22 cellular contexts compared by ENCODE assay signal in the genomic region with DNA sequence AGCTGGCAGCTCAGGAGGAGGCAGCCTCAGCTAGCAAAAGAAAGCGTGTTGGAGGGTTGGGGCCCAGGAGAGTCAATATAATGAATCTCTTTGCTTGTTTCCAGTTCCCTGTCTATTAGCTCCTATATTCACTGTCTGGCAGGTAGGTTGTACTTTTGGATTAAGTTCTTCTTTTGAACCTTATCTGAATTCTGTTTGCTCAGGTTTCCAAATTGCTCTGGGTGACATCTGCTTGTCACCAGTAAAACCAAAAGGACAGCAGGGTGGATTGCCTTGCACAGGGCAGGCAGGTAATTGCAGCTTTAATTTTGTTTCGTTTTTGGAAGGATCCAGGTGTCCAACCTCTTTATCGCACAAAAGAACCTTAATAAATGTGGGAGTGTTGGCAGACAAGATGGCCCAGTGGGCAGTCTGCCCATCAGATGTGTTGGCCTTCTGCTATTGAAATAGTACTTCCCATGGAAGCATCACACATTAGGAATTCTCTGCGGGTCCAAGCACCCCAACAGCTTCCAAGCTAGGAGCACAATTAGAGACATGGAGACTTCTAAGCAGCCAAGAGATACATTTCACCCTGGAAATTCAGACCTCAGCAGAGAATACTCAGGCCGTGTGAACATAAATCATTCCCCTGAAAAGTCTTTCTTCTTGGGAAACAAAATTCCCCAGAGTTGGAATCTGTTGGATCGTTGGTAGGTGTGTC.
DNase-seq lines count a peak whose midpoint lies in the region; ATAC-seq, FAIRE-seq and TF ChIP-seq lines count a peak whose summit lies in the region.
"Had no signal": no experiment of that assay in that cellular context is flagged by ENCODE, and none has a peak within 500 bp of the region (broad histone marks: within the 10 kb centered on the region; RNA-seq: fewer than 3 reads in every experiment).

No MANE protein-coding gene starts in this region.

- no peaks in the 10 kb centered on the region for H3K36me3 ChIP-seq in astrocyte (ENCODE audit: insufficient read depth, low read length)
- H3K36me3 ChIP-seq: BE2C, HAP-1 had no signal

- DNase-seq in COR-L47 (lab: John Stamatoyannopoulos, UW) (peak; percentile 93), NCI-H1417 treated with DMSO at 0.1 percent for 48 hours (lab: John Stamatoyannopoulos, UW) (peak; percentile 3), NCI-H69 (lab: John Stamatoyannopoulos, UW) (peak; percentile 99), astrocyte (ENCODE audit: low read depth) (peak; percentile 72)
- no peak for DNase-seq in activated CD4-positive, alpha-beta T cell treated with anti-CD3 and anti-CD28 coated beads for 36 hours
- DNase-seq: BE2C, DMS79 treated with DMSO at 0.1 percent for 48 hours, MV-4-11, NCI-H1436 treated with DMSO at 0.1 percent for 48 hours, NCI-H2171 treated with DMSO at 0.1 percent for 48 hours, NCI-H510A, SHP77 treated with DMSO at 0.1 percent for 48 hours, SW 1271, T-helper 17 cell had no signal

- intact Hi-C loops in activated CD4-positive, alpha-beta T cell treated with anti-CD3 and anti-CD28 coated beads for 36 hours (cut with DNase I, micrococcal nuclease): no loop called here

- no peak overlapping the region for H2AFZ ChIP-seq in astrocyte (ENCODE audit: low read depth, low read length)
- H2AFZ ChIP-seq: GM23338 had no signal

- CTCF ChIA-PET in activated CD4-positive, alpha-beta T cell treated with anti-CD3 and anti-CD28 coated beads for 36 hours (lab: Charles Lee): interaction anchor here (1.4 kb wide), 1 partner anchor 10 kb away, joined by 3 read pairs; no protein-coding TSS in a partner anchor

- no peak for FAIRE-seq in astrocyte (lab: Jason Lieb, UNC)

- H3K36me3 Mint-ChIP-seq in astrocyte (ENCODE audit: low read depth, unreplicated experiment): no peaks in the 10 kb centered on the region
- H3K36me3 Mint-ChIP-seq in activated CD4-positive, alpha-beta T cell treated with anti-CD3 and anti-CD28 coated beads for 36 hours (ENCODE audit: low read depth): no peaks in the 10 kb centered on the region
- H3K36me3 Mint-ChIP-seq: IgD-negative memory B cell had no signal

- POLR2A ChIA-PET in activated CD4-positive, alpha-beta T cell treated with anti-CD3 and anti-CD28 coated beads for 36 hours (lab: Charles Lee): no interaction called here

- ATAC-seq in HG03354 (IDR thresholded peaks at IDR 0.05; ENCODE audit: poor library complexity, severe bottlenecking, unreplicated experiment): no peak
- no peak for ATAC-seq in HG03571 (IDR thresholded peaks at IDR 0.05; ENCODE audit: unreplicated experiment)
- no peak for ATAC-seq in HG03460 (IDR thresholded peaks at IDR 0.05; ENCODE audit: unreplicated experiment)
- no peak for ATAC-seq in activated CD4-positive, alpha-beta T cell treated with anti-CD3 and anti-CD28 coated beads for 36 hours
- ATAC-seq: GM23338, T-helper 17 cell had no signal

- H3K79me2 ChIP-seq in astrocyte (ENCODE audit: insufficient read depth, low read length): no peaks in the 10 kb centered on the region

- no peaks in the 10 kb centered on the region for H3K4me1 Mint-ChIP-seq in astrocyte (ENCODE audit: low read depth, unreplicated experiment)
- no peaks in the 10 kb centered on the region for H3K4me1 Mint-ChIP-seq in activated CD4-positive, alpha-beta T cell treated with anti-CD3 and anti-CD28 coated beads for 36 hours
- H3K4me1 Mint-ChIP-seq: IgD-negative memory B cell, T-helper 17 cell had no signal

- H3K4me2 ChIP-seq in astrocyte (ENCODE audit: low read length): no peak overlapping the region
- H3K4me2 ChIP-seq: GM23338 had no signal

- no peaks in the 10 kb centered on the region for H3K9me3 ChIP-seq in astrocyte (ENCODE audit: insufficient read depth, low read depth, low read length)
- H3K9me3 ChIP-seq: BE2C, HAP-1 had no signal

- H3K27me3 Mint-ChIP-seq in astrocyte (ENCODE audit: low read depth, unreplicated experiment): peaks cover 2% of the 10 kb centered on the region
- H3K27me3 Mint-ChIP-seq in activated CD4-positive, alpha-beta T cell treated with anti-CD3 and anti-CD28 coated beads for 36 hours: no peaks in the 10 kb centered on the region
- H3K27me3 Mint-ChIP-seq: IgD-negative memory B cell, T-helper 17 cell had no signal

- no peak overlapping the region for H3K4me3 Mint-ChIP-seq in astrocyte (ENCODE audit: unreplicated experiment)
- H3K4me3 Mint-ChIP-seq in activated CD4-positive, alpha-beta T cell treated with anti-CD3 and anti-CD28 coated beads for 36 hours: no peak overlapping the region
- H3K4me3 Mint-ChIP-seq: GM23338, IgD-negative memory B cell, T-helper 17 cell had no signal

- no peak overlapping the region for H3K27ac Mint-ChIP-seq in astrocyte (ENCODE audit: unreplicated experiment)
- no peak overlapping the region for H3K27ac Mint-ChIP-seq in activated CD4-positive, alpha-beta T cell treated with anti-CD3 and anti-CD28 coated beads for 36 hours
- H3K27ac Mint-ChIP-seq: GM23338, T-helper 17 cell had no signal

- H4K20me1 ChIP-seq in astrocyte (ENCODE audit: insufficient read depth, low read length): no peaks in the 10 kb centered on the region

- H3K9me3 Mint-ChIP-seq in astrocyte (ENCODE audit: unreplicated experiment): peaks cover 2% of the 10 kb centered on the region
- H3K9me3 Mint-ChIP-seq in activated CD4-positive, alpha-beta T cell treated with anti-CD3 and anti-CD28 coated beads for 36 hours (ENCODE audit: low read depth): peaks cover 6% of the 10 kb centered on the region

- no peak overlapping the region for H3K9ac ChIP-seq in astrocyte (ENCODE audit: low read length)

- no peaks in the 10 kb centered on the region for H3K27me3 ChIP-seq in astrocyte (ENCODE audit: insufficient read depth, low read length)
- H3K27me3 ChIP-seq: BE2C had no signal

- no peak overlapping the region for H3K4me3 ChIP-seq in astrocyte (ENCODE audit: insufficient read depth, low read depth, low read length)
- H3K4me3 ChIP-seq: GM23338, HAP-1, SK-N-MC had no signal

- no peak overlapping the region for H3K27ac ChIP-seq in astrocyte (ENCODE audit: low read depth, low read length)
- H3K27ac ChIP-seq: RWPE1, SK-N-MC had no signal

- no peak for TF ChIP-seq CTCF in astrocyte (IDR thresholded peaks at IDR 0.05; ENCODE audit: insufficient read depth, low read depth, low read length)

- H3K4me1 ChIP-seq in astrocyte (ENCODE audit: insufficient read depth, low read length): no peaks in the 10 kb centered on the region
- H3K4me1 ChIP-seq: BE2C, HAP-1 had no signal
